Comparison of ENCODE assay signal across 19 cellular contexts in genomic region chr17:39792523-39793221, GRCh38. TPM values are rescaled to one million over a fixed set of nuclear protein-coding genes. Genes with fewer than 3 reads are reported as not detected.
A peak's percentile ranks its signal among the peaks of the same experiment; 100 is the strongest.
DNase-seq lines count a peak whose midpoint lies in the region; ATAC-seq, FAIRE-seq and TF ChIP-seq lines count a peak whose summit lies in the region.
"Had no signal": no experiment of that assay in that cellular context is flagged by ENCODE, and none has a peak within 500 bp of the region (broad histone marks: within the 10 kb centered on the region; RNA-seq: fewer than 3 reads in every experiment).

No MANE protein-coding gene starts in this region.

- H3K4me3 Mint-ChIP-seq in CD4-positive, CD25-positive, alpha-beta regulatory T cell: peak overlapping the region; percentile 81 to 95 (median 84)
- peak overlapping the region; percentile 78 for H3K4me3 Mint-ChIP-seq in T-helper 2 cell treated with Interferon-gamma antibody and Interleukin-4, amounts not matched to agents 5 μg/mL and 100 μg/mL, for 36 hours
- H3K4me3 Mint-ChIP-seq in immature natural killer cell: peak overlapping the region in 3 of 5 donors; percentile 3 to 33 (median 9)

- H3K27me3 Mint-ChIP-seq in CD4-positive, CD25-positive, alpha-beta regulatory T cell: no peaks in the 10 kb centered on the region
- H3K27me3 Mint-ChIP-seq in T-helper 2 cell treated with Interferon-gamma antibody and Interleukin-4, amounts not matched to agents 5 μg/mL and 100 μg/mL, for 36 hours (ENCODE audit: low read depth): no peaks in the 10 kb centered on the region
- H3K27me3 Mint-ChIP-seq in immature natural killer cell (ENCODE audit: low read depth in 3 of 3): peaks cover 0 to 2% (median 0%) of the 10 kb centered on the region in 3 donors

- in situ Hi-C loops in GM13977 (cut with MboI; ENCODE audit: low pct_unique_long_range_greater_than_20kb, low sequenced_read_pairs, unreplicated experiment): no loop called here

- peaks cover 66% of the 10 kb centered on the region for H3K4me1 ChIP-seq in CD4-positive, CD25-positive, alpha-beta regulatory T cell (ENCODE audit: control insufficient read depth, insufficient read depth, low read length, poor library complexity, severe bottlenecking)
- H3K4me1 ChIP-seq: prostate gland had no signal

- H3K4me3 ChIP-seq in CD4-positive, CD25-positive, alpha-beta regulatory T cell (ENCODE audit: low read depth, low read length): peak overlapping the region; percentile 91
- H3K4me3 ChIP-seq in GM12864 (ENCODE audit: low read depth, low read length): peak overlapping the region; percentile 28
- H3K4me3 ChIP-seq: prostate gland had no signal

- H3K4me1 Mint-ChIP-seq in CD4-positive, CD25-positive, alpha-beta regulatory T cell: peaks cover 23 to 76% (median 56%) of the 10 kb centered on the region in 4 donors
- H3K4me1 Mint-ChIP-seq in T-helper 2 cell treated with Interferon-gamma antibody and Interleukin-4, amounts not matched to agents 5 μg/mL and 100 μg/mL, for 36 hours (ENCODE audit: low read depth): peaks cover 51% of the 10 kb centered on the region
- peaks cover 41 to 64% of the 10 kb centered on the region in 2 donors for H3K4me1 Mint-ChIP-seq in immature natural killer cell

- peak overlapping the region; percentile 77 for H3K27ac ChIP-seq in CD4-positive, CD25-positive, alpha-beta regulatory T cell (ENCODE audit: insufficient read depth, low read length, poor library complexity, severe bottlenecking)
- H3K27ac ChIP-seq: C4-2B, HL-60, prostate gland had no signal

- DNase-seq in CD4-positive, CD25-positive, alpha-beta regulatory T cell: peak in 1 of 3 donors; percentile 77
- DNase-seq in GM12864 (ENCODE audit: low read depth) (no peak), immature natural killer cell (no peak), D721Med (ENCODE audit: insufficient read length, low spot score) (no peak), GM13977 (ENCODE audit: low spot score) (no peak)
- DNase-seq in T-helper 2 cell treated with Interferon-gamma antibody and Interleukin-4, amounts not matched to agents 5 μg/mL and 100 μg/mL, for 36 hours (ENCODE audit: low spot score): no peak
- DNase-seq in central memory CD4-positive, alpha-beta T cell: no peak
- DNase-seq: activated effector memory CD4-positive, alpha-beta T cell treated with anti-CD3 and anti-CD28 coated beads, Interleukin-2, amount 50 U/mL, for 16 hours; caudate nucleus; EL; KBM-7; NCI-H1417 treated with DMSO at 0.1 percent for 48 hours; NCI-H510A had no signal

- H3K27ac Mint-ChIP-seq in CD4-positive, CD25-positive, alpha-beta regulatory T cell: peak overlapping the region; percentile 92 to 98 (median 93)
- peak overlapping the region; percentile 89 for H3K27ac Mint-ChIP-seq in T-helper 2 cell treated with Interferon-gamma antibody and Interleukin-4, amounts not matched to agents 5 μg/mL and 100 μg/mL, for 36 hours
- H3K27ac Mint-ChIP-seq in immature natural killer cell: peak overlapping the region; percentile 27 to 94 (median 85)

- peaks cover 33% of the 10 kb centered on the region for H3K36me3 Mint-ChIP-seq in CD4-positive, CD25-positive, alpha-beta regulatory T cell
- peaks cover 32% of the 10 kb centered on the region for H3K36me3 Mint-ChIP-seq in T-helper 2 cell treated with Interferon-gamma antibody and Interleukin-4, amounts not matched to agents 5 μg/mL and 100 μg/mL, for 36 hours (ENCODE audit: low read depth)
- peaks cover 25 to 39% (median 32%) of the 10 kb centered on the region in 3 donors for H3K36me3 Mint-ChIP-seq in immature natural killer cell

- no peaks in the 10 kb centered on the region for H3K9me3 Mint-ChIP-seq in CD4-positive, CD25-positive, alpha-beta regulatory T cell
- H3K9me3 Mint-ChIP-seq in T-helper 2 cell treated with Interferon-gamma antibody and Interleukin-4, amounts not matched to agents 5 μg/mL and 100 μg/mL, for 36 hours: no peaks in the 10 kb centered on the region
- no peaks in the 10 kb centered on the region for H3K9me3 Mint-ChIP-seq in immature natural killer cell

- peak; percentile 13 to 43 for ATAC-seq in CD4-positive, CD25-positive, alpha-beta regulatory T cell (ENCODE audit: low read depth in 2 of 2)
- no peak for ATAC-seq in GM18498 (IDR thresholded peaks at IDR 0.05; ENCODE audit: unreplicated experiment)
- ATAC-seq: left lobe of liver had no signal

- no peaks in the 10 kb centered on the region for H3K9me3 ChIP-seq in CD4-positive, CD25-positive, alpha-beta regulatory T cell (ENCODE audit: control insufficient read depth in 2 of 2, low read length in 2 of 2)
- H3K9me3 ChIP-seq: prostate gland had no signal

- TF ChIP-seq CTCF in GM12864 (IDR thresholded peaks at IDR 0.05; ENCODE audit: low read depth, low read length, missing control alignments): no peak
- TF ChIP-seq CTCF in D721Med (IDR thresholded peaks at IDR 0.05; ENCODE audit: insufficient read depth, missing control alignments): no peak
- no peak for TF ChIP-seq CTCF in GM13977 (IDR thresholded peaks at IDR 0.05; ENCODE audit: extremely low read depth, insufficient read depth, missing control alignments)

- H3K36me3 ChIP-seq in CD4-positive, CD25-positive, alpha-beta regulatory T cell (ENCODE audit: control insufficient read depth, insufficient read depth, low read length): peaks cover 9% of the 10 kb centered on the region
- H3K36me3 ChIP-seq: prostate gland had no signal

- FAIRE-seq in D721Med (lab: Jason Lieb, UNC): no peak

- no peaks in the 10 kb centered on the region for H3K27me3 ChIP-seq in CD4-positive, CD25-positive, alpha-beta regulatory T cell (ENCODE audit: control insufficient read depth, insufficient read depth, low read length)

RNA-seq across cellular contexts. Expression of gene GRB7, which starts 54.9 kb away (rescaled TPM):
- total RNA-seq in CD4-positive, CD25-positive, alpha-beta regulatory T cell: not detected
- not detected for polyA plus RNA-seq in CD4-positive, CD25-positive, alpha-beta regulatory T cell
- not detected for polyA plus RNA-seq in immature natural killer cell
- total RNA-seq: myocyte had no signal

Comparison
In these comparisons a context has a peak if more than half of its experiments do, and no peak if none do; other contexts are left out.
1. H3K4me3 Mint-ChIP-seq: peak in every context shown above with its lines; median percentile 84 in CD4-positive, CD25-positive, alpha-beta regulatory T cell; 78 in T-helper 2 cell treated with Interferon-gamma antibody and Interleukin-4, amounts not matched to agents 5 μg/mL and 100 μg/mL, for 36 hours; 9 in immature natural killer cell.